8 cellular contexts compared by ENCODE assay signal in genomic region chr16:67521095-67521804, GRCh38. TPM values are rescaled to one million over a fixed set of nuclear protein-coding genes. Genes with fewer than 3 reads are reported as not detected.
A peak's percentile ranks its signal among the peaks of the same experiment; 100 is the strongest.
DNase-seq lines count a peak whose midpoint lies in the region; ATAC-seq and TF ChIP-seq lines count a peak whose summit lies in the region.

No MANE protein-coding gene starts in this region.

- ATAC-seq in natural killer cell treated with Interleukin-12 subunit alpha and Interleukin-12 subunit beta and Interleukin-15 and Interleukin-18, amount 100 ng/mL, for 72 hours: peak; percentile 94 to 95

- peaks cover 5% of the 10 kb centered on the region for H3K27me3 Mint-ChIP-seq in activated T-helper 2 cell treated with anti-CD3 and anti-CD28 coated beads, Interferon-gamma antibody, Interleukin-2, Interleukin-4, amounts not matched to agents 10 μg/mL and 5 μg/mL and 100 μg/mL, durations not matched to agents 14 hours and 24 hours and 36 hours (ENCODE audit: low read depth)
- no peaks in the 10 kb centered on the region for H3K27me3 Mint-ChIP-seq in natural killer cell treated with Interleukin-12 subunit alpha and Interleukin-12 subunit beta and Interleukin-15 and Interleukin-18, amount 100 ng/mL, for 72 hours

- peak overlapping the region; percentile 60 for H3K4me3 ChIP-seq in fibroblast of pulmonary artery (replicated peaks; ENCODE audit: low read depth, low read length)

- intact Hi-C loops in activated T-helper 2 cell treated with anti-CD3 and anti-CD28 coated beads, Interferon-gamma antibody, Interleukin-2, Interleukin-4, amounts not matched to agents 10 μg/mL and 5 μg/mL and 100 μg/mL, durations not matched to agents 14 hours and 24 hours and 36 hours (cut with micrococcal nuclease): loop anchor here (1.0 to 10.0 kb wide), 9 partner anchors 8 to 414 kb away; partner anchors contain the start of genes AGRP, ATP6V0D1, CTCF and CTRL

- H3K36me3 Mint-ChIP-seq in activated T-helper 2 cell treated with anti-CD3 and anti-CD28 coated beads, Interferon-gamma antibody, Interleukin-2, Interleukin-4, amounts not matched to agents 10 μg/mL and 5 μg/mL and 100 μg/mL, durations not matched to agents 14 hours and 24 hours and 36 hours (ENCODE audit: low read depth): no peaks in the 10 kb centered on the region
- H3K36me3 Mint-ChIP-seq in natural killer cell treated with Interleukin-12 subunit alpha and Interleukin-12 subunit beta and Interleukin-15 and Interleukin-18, amount 100 ng/mL, for 72 hours: no peaks in the 10 kb centered on the region

- H3K9me3 Mint-ChIP-seq in activated T-helper 2 cell treated with anti-CD3 and anti-CD28 coated beads, Interferon-gamma antibody, Interleukin-2, Interleukin-4, amounts not matched to agents 10 μg/mL and 5 μg/mL and 100 μg/mL, durations not matched to agents 14 hours and 24 hours and 36 hours: no peaks in the 10 kb centered on the region
- H3K9me3 Mint-ChIP-seq in natural killer cell treated with Interleukin-12 subunit alpha and Interleukin-12 subunit beta and Interleukin-15 and Interleukin-18, amount 100 ng/mL, for 72 hours: no peaks in the 10 kb centered on the region

- H3K4me3 Mint-ChIP-seq in activated T-helper 2 cell treated with anti-CD3 and anti-CD28 coated beads, Interferon-gamma antibody, Interleukin-2, Interleukin-4, amounts not matched to agents 10 μg/mL and 5 μg/mL and 100 μg/mL, durations not matched to agents 14 hours and 24 hours and 36 hours (ENCODE audit: low read depth): peak overlapping the region; percentile 85
- H3K4me3 Mint-ChIP-seq in natural killer cell treated with Interleukin-12 subunit alpha and Interleukin-12 subunit beta and Interleukin-15 and Interleukin-18, amount 100 ng/mL, for 72 hours: peak overlapping the region; percentile 92

- peaks cover 18% of the 10 kb centered on the region for H3K4me1 Mint-ChIP-seq in activated T-helper 2 cell treated with anti-CD3 and anti-CD28 coated beads, Interferon-gamma antibody, Interleukin-2, Interleukin-4, amounts not matched to agents 10 μg/mL and 5 μg/mL and 100 μg/mL, durations not matched to agents 14 hours and 24 hours and 36 hours (ENCODE audit: low read depth)
- H3K4me1 Mint-ChIP-seq in natural killer cell treated with Interleukin-12 subunit alpha and Interleukin-12 subunit beta and Interleukin-15 and Interleukin-18, amount 100 ng/mL, for 72 hours (ENCODE audit: low read depth in 2 of 2): peaks cover 27% of the 10 kb centered on the region in 2 donors

- DNase-seq in ELF-1 (ENCODE audit: low read depth, low spot score) (peak; percentile 99), H4 (ENCODE audit: low spot score) (peak; percentile 92), RPMI7951 (ENCODE audit: low read depth) (peak; percentile 92), fibroblast of pulmonary artery (ENCODE audit: low read depth) (peak; percentile 98)
- peak; percentile 94 for DNase-seq in activated T-helper 2 cell treated with anti-CD3 and anti-CD28 coated beads, Interferon-gamma antibody, Interleukin-2, Interleukin-4, amounts not matched to agents 10 μg/mL and 5 μg/mL and 100 μg/mL, durations not matched to agents 14 hours and 24 hours and 36 hours (ENCODE audit: low spot score)
- DNase-seq in natural killer cell treated with Interleukin-12 subunit alpha and Interleukin-12 subunit beta and Interleukin-15 and Interleukin-18, amount 100 ng/mL, for 72 hours (ENCODE audit: low spot score): peak; percentile 96
- peak; percentile 96 for DNase-seq in stimulated activated naive CD4-positive, alpha-beta T cell treated with Interleukin-2 at 50 U/mL for 16 hours (lab: John Stamatoyannopoulos, UW)

- H3K27ac Mint-ChIP-seq in activated T-helper 2 cell treated with anti-CD3 and anti-CD28 coated beads, Interferon-gamma antibody, Interleukin-2, Interleukin-4, amounts not matched to agents 10 μg/mL and 5 μg/mL and 100 μg/mL, durations not matched to agents 14 hours and 24 hours and 36 hours: peak overlapping the region; percentile 98
- H3K27ac Mint-ChIP-seq in natural killer cell treated with Interleukin-12 subunit alpha and Interleukin-12 subunit beta and Interleukin-15 and Interleukin-18, amount 100 ng/mL, for 72 hours: peak overlapping the region; percentile 92 to 98

- TF ChIP-seq CTCF in LNCAP (IDR thresholded peaks at IDR 0.05): peak; percentile 88
- peak; percentile 92 for TF ChIP-seq CTCF in fibroblast of pulmonary artery (IDR thresholded peaks at IDR 0.05; ENCODE audit: low read length, missing control alignments)

RNA-seq across cellular contexts. Expression of gene RIPOR1, which starts 7.4 kb away (rescaled TPM):
- total RNA-seq in H4 (2014; rRNA removed; shearing (Covaris generic)): 10.4 and 11.0 TPM in 2 replicates
- total RNA-seq in RPMI7951 (2014; rRNA removed; shearing (Covaris generic)): 9.0 and 11.5 TPM in 2 replicates
- 25.6 and 26.3 TPM in 2 replicates for total RNA-seq in activated T-helper 2 cell treated with anti-CD3 and anti-CD28 coated beads, Interferon-gamma antibody, Interleukin-2, Interleukin-4, amounts not matched to agents 10 μg/mL and 5 μg/mL and 100 μg/mL, durations not matched to agents 14 hours and 24 hours and 36 hours
- total RNA-seq in natural killer cell treated with Interleukin-12 subunit alpha and Interleukin-12 subunit beta and Interleukin-15 and Interleukin-18, amount 100 ng/mL, for 72 hours: 10 to 100 TPM; 47.7 to 48.2 TPM

RNA-seq across cellular contexts. Expression of gene AGRP, which starts 37.9 kb away (rescaled TPM):
- total RNA-seq in H4 (2014; rRNA removed; shearing (Covaris generic)): not detected in 2 replicates
- not detected in 2 replicates for total RNA-seq in RPMI7951 (2014; rRNA removed; shearing (Covaris generic))
- not detected in 2 replicates for total RNA-seq in activated T-helper 2 cell treated with anti-CD3 and anti-CD28 coated beads, Interferon-gamma antibody, Interleukin-2, Interleukin-4, amounts not matched to agents 10 μg/mL and 5 μg/mL and 100 μg/mL, durations not matched to agents 14 hours and 24 hours and 36 hours
- total RNA-seq in natural killer cell treated with Interleukin-12 subunit alpha and Interleukin-12 subunit beta and Interleukin-15 and Interleukin-18, amount 100 ng/mL, for 72 hours: not detected

RNA-seq across cellular contexts. Expression of gene ATP6V0D1, which starts 40.3 kb away (rescaled TPM):
- total RNA-seq in H4 (2014; rRNA removed; shearing (Covaris generic)): 99.0 and 101 TPM in 2 replicates
- total RNA-seq in RPMI7951 (2014; rRNA removed; shearing (Covaris generic)): 121 and 141 TPM in 2 replicates
- total RNA-seq in activated T-helper 2 cell treated with anti-CD3 and anti-CD28 coated beads, Interferon-gamma antibody, Interleukin-2, Interleukin-4, amounts not matched to agents 10 μg/mL and 5 μg/mL and 100 μg/mL, durations not matched to agents 14 hours and 24 hours and 36 hours: 31.5 and 33.9 TPM in 2 replicates
- 10 to 100 TPM; 66.9 to 85.5 TPM for total RNA-seq in natural killer cell treated with Interleukin-12 subunit alpha and Interleukin-12 subunit beta and Interleukin-15 and Interleukin-18, amount 100 ng/mL, for 72 hours

RNA-seq across cellular contexts. Expression of gene CTCF, which starts 41.1 kb away (rescaled TPM):
- 40.9 and 41.3 TPM in 2 replicates for total RNA-seq in H4 (2014; rRNA removed; shearing (Covaris generic))
- total RNA-seq in RPMI7951 (2014; rRNA removed; shearing (Covaris generic)): 27.9 and 29.6 TPM in 2 replicates
- total RNA-seq in activated T-helper 2 cell treated with anti-CD3 and anti-CD28 coated beads, Interferon-gamma antibody, Interleukin-2, Interleukin-4, amounts not matched to agents 10 μg/mL and 5 μg/mL and 100 μg/mL, durations not matched to agents 14 hours and 24 hours and 36 hours: 59.7 and 61.2 TPM in 2 replicates
- 10 to 100 TPM; 54.3 to 72.4 TPM for total RNA-seq in natural killer cell treated with Interleukin-12 subunit alpha and Interleukin-12 subunit beta and Interleukin-15 and Interleukin-18, amount 100 ng/mL, for 72 hours

Comparison
In these comparisons a context has a peak if more than half of its experiments do, and no peak if none do; other contexts are left out.
1. Peak in every context shown above with its lines: DNase-seq, ATAC-seq and H3K4me3 ChIP-seq.